ENCODE assay signal across 17 cellular contexts in the genomic region with DNA sequence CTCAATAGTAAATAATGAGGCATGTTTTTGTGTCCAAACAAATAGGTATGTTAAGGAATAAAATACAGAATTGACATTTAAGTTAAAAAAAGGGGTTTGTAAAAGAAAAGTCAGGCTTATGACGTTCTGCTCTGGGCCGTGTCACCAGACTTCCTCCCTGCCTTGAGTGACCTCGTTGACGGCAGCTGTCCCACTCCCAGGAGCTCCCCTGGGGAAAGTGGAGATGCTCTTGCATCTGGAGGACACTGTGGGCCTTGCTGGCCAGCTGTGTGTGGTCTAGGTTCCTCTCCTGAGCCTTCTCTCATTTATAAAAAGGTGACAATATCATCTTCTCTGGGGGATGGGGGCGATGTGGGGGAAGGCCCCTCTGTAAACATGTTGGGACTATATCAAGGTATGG.
DNase-seq lines count a peak whose midpoint lies in the region; FAIRE-seq and TF ChIP-seq lines count a peak whose summit lies in the region.
"Had no signal": no experiment of that assay in that cellular context is flagged by ENCODE, and none has a peak within 500 bp of the region (broad histone marks: within the 10 kb centered on the region; RNA-seq: fewer than 3 reads in every experiment).

No MANE protein-coding gene starts in this region.

- peak overlapping the region in 1 of 10 experiments; percentile 13; a peak in 1 of 20 replicates for H3K4me3 ChIP-seq in BLaER1 treated with 17β-estradiol and CSF1 and Interleukin-3, amounts not matched to agents 10 nM and 100 nM
- H3K4me3 ChIP-seq in astrocyte (ENCODE audit: insufficient read depth, low read depth, low read length) = no peak overlapping the region
- no peak overlapping the region for H3K4me3 ChIP-seq in neural cell (ENCODE audit: low read length)
- no peak overlapping the region for H3K4me3 ChIP-seq in vagina

- TF ChIP-seq RAD21 in neural cell (conservative IDR thresholded peaks at IDR 0.05) = no peak

- no peak for TF ChIP-seq POLR2A in vagina (IDR thresholded peaks at IDR 0.05)

- no peaks in the 10 kb centered on the region for H3K9me2 ChIP-seq in neural cell (ENCODE audit: insufficient read depth, low read length)

- H3K4me2 ChIP-seq in BLaER1 treated with 17β-estradiol and CSF1 and Interleukin-3, amounts not matched to agents 10 nM and 100 nM = peak overlapping the region; percentile 68 to 99 (median 90)
- H3K4me2 ChIP-seq in astrocyte (ENCODE audit: low read length) (no peak overlapping the region), neural cell (ENCODE audit: low read length) (no peak overlapping the region)

- peaks cover 0 to 13% (median 0%) of the 10 kb centered on the region in 11 experiments; a peak in 2 of 22 replicates for H3K27me3 ChIP-seq in BLaER1 treated with 17β-estradiol and CSF1 and Interleukin-3, amounts not matched to agents 10 nM and 100 nM
- H3K27me3 ChIP-seq in astrocyte (ENCODE audit: insufficient read depth, low read length) = peaks cover 2% of the 10 kb centered on the region
- H3K27me3 ChIP-seq in neural cell (ENCODE audit: insufficient read depth, low read depth, low read length) = no peaks in the 10 kb centered on the region
- H3K27me3 ChIP-seq in vagina = no peaks in the 10 kb centered on the region

- H3K36me3 ChIP-seq in BLaER1 treated with 17β-estradiol and CSF1 and Interleukin-3, amounts not matched to agents 10 nM and 100 nM = no peaks in the 10 kb centered on the region
- no peaks in the 10 kb centered on the region for H3K36me3 ChIP-seq in astrocyte (ENCODE audit: insufficient read depth, low read length)
- H3K36me3 ChIP-seq in neural cell (ENCODE audit: insufficient read depth, low read length) = no peaks in the 10 kb centered on the region
- no peaks in the 10 kb centered on the region for H3K36me3 ChIP-seq in vagina

- H3F3A ChIP-seq in neural cell (ENCODE audit: insufficient read depth, low read length, poor library complexity, severe bottlenecking) = peaks cover 10% of the 10 kb centered on the region

- H3K4me3 Mint-ChIP-seq in activated CD4-positive, alpha-beta memory T cell treated with anti-CD3 and anti-CD28 coated beads for 36 hours = no peak overlapping the region
- H3K4me3 Mint-ChIP-seq in activated CD4-positive, alpha-beta memory T cell treated with anti-CD3 and anti-CD28 coated beads, Interleukin-2, amount 10 ng/mL, durations not matched to agents 7 days and 5 days = no peak overlapping the region
- H3K4me3 Mint-ChIP-seq in astrocyte (ENCODE audit: unreplicated experiment) = no peak overlapping the region
- H3K4me3 Mint-ChIP-seq: B cell; CD8-positive, alpha-beta T cell had no signal

- CTCF ChIA-PET in activated CD4-positive, alpha-beta memory T cell treated with anti-CD3 and anti-CD28 coated beads for 36 hours (lab: Charles Lee) = interaction anchor here (4.8 kb wide), 1 partner anchor 9 kb away, joined by 51 read pairs; no protein-coding TSS in a partner anchor
- CTCF ChIA-PET in activated CD4-positive, alpha-beta memory T cell treated with anti-CD3 and anti-CD28 coated beads, Interleukin-2, amount 10 ng/mL, durations not matched to agents 7 days and 5 days (lab: Charles Lee) = interaction anchor here (0.9 to 1.2 kb wide), 2 partner anchors 14 to 296 kb away, joined by 3 to 4 read pairs; no protein-coding TSS in a partner anchor

- no peaks in the 10 kb centered on the region for H3K79me2 ChIP-seq in astrocyte (ENCODE audit: insufficient read depth, low read length)
- no peaks in the 10 kb centered on the region for H3K79me2 ChIP-seq in neural cell (replicated peaks; ENCODE audit: insufficient read depth, low read length)

- peak overlapping the region in 4 of 11 experiments; percentile 15 to 44 (median 29); a peak in 4 of 22 replicates for H3K27ac ChIP-seq in BLaER1 treated with 17β-estradiol and CSF1 and Interleukin-3, amounts not matched to agents 10 nM and 100 nM
- H3K27ac ChIP-seq in astrocyte (ENCODE audit: low read depth, low read length) = no peak overlapping the region
- peak overlapping the region; percentile 18 for H3K27ac ChIP-seq in neural cell (ENCODE audit: low read length)
- H3K27ac ChIP-seq in vagina = no peak overlapping the region

- peaks cover 19% of the 10 kb centered on the region for H3K4me1 Mint-ChIP-seq in activated CD4-positive, alpha-beta memory T cell treated with anti-CD3 and anti-CD28 coated beads for 36 hours (ENCODE audit: low read depth)
- peaks cover 30% of the 10 kb centered on the region for H3K4me1 Mint-ChIP-seq in activated CD4-positive, alpha-beta memory T cell treated with anti-CD3 and anti-CD28 coated beads, Interleukin-2, amount 10 ng/mL, durations not matched to agents 7 days and 5 days
- peaks cover 26% of the 10 kb centered on the region for H3K4me1 Mint-ChIP-seq in astrocyte (ENCODE audit: low read depth, unreplicated experiment)

- intact Hi-C loops in activated CD4-positive, alpha-beta memory T cell treated with anti-CD3 and anti-CD28 coated beads for 36 hours (cut with micrococcal nuclease) = loop anchor here (10.0 kb wide), 1 partner anchor 833 kb away; a partner anchor contains a TSS
- intact Hi-C loops in vagina (cut with DNase I) = no loop called here

- POLR2A ChIA-PET in activated CD4-positive, alpha-beta memory T cell treated with anti-CD3 and anti-CD28 coated beads for 36 hours (lab: Charles Lee) = interaction anchor here (0.6 kb wide), 1 partner anchor 1057 kb away, joined by 3 read pairs; no protein-coding TSS in a partner anchor
- POLR2A ChIA-PET in activated CD4-positive, alpha-beta memory T cell treated with anti-CD3 and anti-CD28 coated beads, Interleukin-2, amount 10 ng/mL, durations not matched to agents 7 days and 5 days (lab: Charles Lee) = no interaction called here

- no peaks in the 10 kb centered on the region for H3K9me3 Mint-ChIP-seq in activated CD4-positive, alpha-beta memory T cell treated with anti-CD3 and anti-CD28 coated beads for 36 hours
- no peaks in the 10 kb centered on the region for H3K9me3 Mint-ChIP-seq in activated CD4-positive, alpha-beta memory T cell treated with anti-CD3 and anti-CD28 coated beads, Interleukin-2, amount 10 ng/mL, durations not matched to agents 7 days and 5 days
- no peaks in the 10 kb centered on the region for H3K9me3 Mint-ChIP-seq in astrocyte (ENCODE audit: unreplicated experiment)
- H3K9me3 Mint-ChIP-seq: CD14-positive monocyte; CD8-positive, alpha-beta T cell had no signal

- H2AFZ ChIP-seq in astrocyte (ENCODE audit: low read depth, low read length) = no peak overlapping the region
- no peak overlapping the region for H2AFZ ChIP-seq in neural cell (ENCODE audit: low read depth, low read length)

- no peak overlapping the region; a peak in 1 of 22 replicates for H3K9ac ChIP-seq in BLaER1 treated with 17β-estradiol and CSF1 and Interleukin-3, amounts not matched to agents 10 nM and 100 nM
- no peak overlapping the region for H3K9ac ChIP-seq in astrocyte (ENCODE audit: low read length)
- no peak overlapping the region for H3K9ac ChIP-seq in neural cell (ENCODE audit: low read length)

- 0 out of 22 replicates have a peak, but pooled peaks cover 0 to 8% (median 0%) of the 10 kb centered on the region in 11 experiments for H4K20me1 ChIP-seq in BLaER1 treated with 17β-estradiol and CSF1 and Interleukin-3, amounts not matched to agents 10 nM and 100 nM
- H4K20me1 ChIP-seq in astrocyte (ENCODE audit: insufficient read depth, low read length) (no peaks in the 10 kb centered on the region), neural cell (ENCODE audit: insufficient read depth) (no peaks in the 10 kb centered on the region)

- DNase-seq in activated CD4-positive, alpha-beta memory T cell treated with anti-CD3 and anti-CD28 coated beads for 36 hours = no peak
- no peak for DNase-seq in activated CD4-positive, alpha-beta memory T cell treated with anti-CD3 and anti-CD28 coated beads, Interleukin-2, amount 10 ng/mL, durations not matched to agents 7 days and 5 days
- DNase-seq in astrocyte (ENCODE audit: low read depth) = no peak
- no peak for DNase-seq in vagina (ENCODE audit: extremely low spot score in 2 of 2)
- DNase-seq in 8988T = no peak
- DNase-seq: CD8-positive, alpha-beta T cell; COR-L47; DMS153; GF-D8 had no signal

- no peaks in the 10 kb centered on the region for H3K9me3 ChIP-seq in BLaER1 treated with 17β-estradiol and CSF1 and Interleukin-3, amounts not matched to agents 10 nM and 100 nM (replicated peaks in 1 of 11)
- H3K9me3 ChIP-seq in astrocyte (ENCODE audit: insufficient read depth, low read depth, low read length) = no peaks in the 10 kb centered on the region
- no peaks in the 10 kb centered on the region for H3K9me3 ChIP-seq in neural cell (ENCODE audit: low read length)
- H3K9me3 ChIP-seq in vagina = no peaks in the 10 kb centered on the region

- TF ChIP-seq EP300 in neural cell (conservative IDR thresholded peaks at IDR 0.05; ENCODE audit: poor library complexity, severe bottlenecking) = no peak

- H3K36me3 Mint-ChIP-seq in activated CD4-positive, alpha-beta memory T cell treated with anti-CD3 and anti-CD28 coated beads for 36 hours = no peaks in the 10 kb centered on the region
- no peaks in the 10 kb centered on the region for H3K36me3 Mint-ChIP-seq in activated CD4-positive, alpha-beta memory T cell treated with anti-CD3 and anti-CD28 coated beads, Interleukin-2, amount 10 ng/mL, durations not matched to agents 7 days and 5 days (ENCODE audit: low read depth)
- no peaks in the 10 kb centered on the region for H3K36me3 Mint-ChIP-seq in astrocyte (ENCODE audit: low read depth, unreplicated experiment)
- H3K36me3 Mint-ChIP-seq: CD14-positive monocyte; CD8-positive, alpha-beta T cell had no signal

- no peak for TF ChIP-seq CTCF in astrocyte (IDR thresholded peaks at IDR 0.05; ENCODE audit: insufficient read depth, low read depth, low read length)
- TF ChIP-seq CTCF in neural cell (IDR thresholded peaks at IDR 0.05; ENCODE audit: poor library complexity, severe bottlenecking) = no peak
- TF ChIP-seq CTCF in vagina (IDR thresholded peaks at IDR 0.05) = no peak

- FAIRE-seq in astrocyte (lab: Jason Lieb, UNC) = no peak
- FAIRE-seq: A204.1, D721Med, HepG2, HTR-8/SVneo had no signal

- peaks cover 60 to 68% (median 63%) of the 10 kb centered on the region in 10 experiments for H3K4me1 ChIP-seq in BLaER1 treated with 17β-estradiol and CSF1 and Interleukin-3, amounts not matched to agents 10 nM and 100 nM
- H3K4me1 ChIP-seq in astrocyte (ENCODE audit: insufficient read depth, low read length) (peaks cover 12% of the 10 kb centered on the region), vagina (peaks cover 5% of the 10 kb centered on the region)

- peak overlapping the region; percentile 10 for H3K27ac Mint-ChIP-seq in activated CD4-positive, alpha-beta memory T cell treated with anti-CD3 and anti-CD28 coated beads for 36 hours
- H3K27ac Mint-ChIP-seq in activated CD4-positive, alpha-beta memory T cell treated with anti-CD3 and anti-CD28 coated beads, Interleukin-2, amount 10 ng/mL, durations not matched to agents 7 days and 5 days = no peak overlapping the region
- peak overlapping the region; percentile 66 for H3K27ac Mint-ChIP-seq in astrocyte (ENCODE audit: unreplicated experiment)
- H3K27ac Mint-ChIP-seq: B cell; CD14-positive monocyte; CD8-positive, alpha-beta T cell had no signal

- H3K27me3 Mint-ChIP-seq in activated CD4-positive, alpha-beta memory T cell treated with anti-CD3 and anti-CD28 coated beads for 36 hours = peaks cover 21% of the 10 kb centered on the region
- peaks cover 21% of the 10 kb centered on the region for H3K27me3 Mint-ChIP-seq in activated CD4-positive, alpha-beta memory T cell treated with anti-CD3 and anti-CD28 coated beads, Interleukin-2, amount 10 ng/mL, durations not matched to agents 7 days and 5 days
- peaks cover 34% of the 10 kb centered on the region for H3K27me3 Mint-ChIP-seq in astrocyte (ENCODE audit: low read depth, unreplicated experiment)

Comparison
In these comparisons a context has a peak if more than half of its experiments do, and no peak if none do; other contexts are left out.
1. H3K4me2 ChIP-seq: peak in BLaER1 treated with 17β-estradiol and CSF1 and Interleukin-3, amounts not matched to agents 10 nM and 100 nM (11 of 11); none in astrocyte (single experiment) and neural cell (single experiment).